Comparison of ENCODE assay signal across 9 cellular contexts in the genomic region with DNA sequence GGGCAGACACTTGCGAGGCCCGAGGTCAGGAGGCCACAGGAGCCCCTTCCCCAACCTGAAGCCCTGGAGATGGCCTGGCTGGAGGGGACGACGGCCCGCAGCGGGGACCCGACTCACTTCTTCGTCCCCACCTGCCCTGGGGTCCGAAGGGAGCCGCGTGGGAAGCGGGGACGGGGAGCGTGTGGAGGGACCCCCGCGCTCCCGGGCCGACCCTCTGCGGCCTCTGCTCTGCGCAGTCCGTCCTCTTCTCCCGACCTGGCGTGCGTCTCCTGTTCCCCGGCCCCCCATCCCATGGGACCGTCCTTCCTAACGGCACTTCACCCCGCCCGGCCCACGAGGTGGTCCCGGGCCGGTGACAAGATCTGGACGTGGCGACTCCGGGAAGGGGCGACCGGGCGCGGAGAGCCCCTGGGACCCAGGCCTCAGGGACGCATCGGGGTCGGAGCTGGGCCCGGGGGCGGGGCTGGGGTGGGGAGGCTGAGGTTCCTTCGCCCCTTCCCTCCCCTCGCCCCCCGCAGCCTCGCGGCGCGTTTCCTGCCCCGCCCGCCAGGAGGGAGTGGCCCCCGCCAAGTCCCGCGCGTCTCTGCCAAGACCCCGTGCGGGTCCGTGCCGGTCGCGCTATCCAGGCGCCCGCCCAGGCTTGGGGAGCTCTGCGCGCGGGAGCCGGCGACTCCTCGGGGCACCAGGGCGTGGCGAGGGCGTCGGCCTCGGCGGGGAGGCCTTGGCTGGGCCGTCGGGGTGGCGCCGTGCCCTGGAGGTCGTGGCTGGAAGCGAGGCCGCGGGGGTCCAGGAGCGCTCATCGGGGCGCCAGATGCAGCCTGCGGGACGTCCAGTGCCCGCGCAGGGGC.
DNase-seq lines count a peak whose midpoint lies in the region; ATAC-seq and TF ChIP-seq lines count a peak whose summit lies in the region.
"Had no signal": no experiment of that assay in that cellular context is flagged by ENCODE, and none has a peak within 500 bp of the region (broad histone marks: within the 10 kb centered on the region; RNA-seq: fewer than 3 reads in every experiment).

No MANE protein-coding gene starts in this region.

- H3K36me3 ChIP-seq in GM23248 (ENCODE audit: low read depth) (no peaks in the 10 kb centered on the region), duodenal mucosa (ENCODE audit: control insufficient read depth in 1 of 2, insufficient read depth in 2 of 2, low read length in 2 of 2) (no peaks in the 10 kb centered on the region), spleen (no peaks in the 10 kb centered on the region)

- H3K4me2 ChIP-seq in GM23248 (ENCODE audit: unreplicated experiment): peak overlapping the region; percentile 39
- H3K4me2 ChIP-seq: PC-9 had no signal

- no peak overlapping the region for H3K27ac ChIP-seq in GM23248
- H3K27ac ChIP-seq in duodenal mucosa (ENCODE audit: low read depth, low read length): no peak overlapping the region
- no peak overlapping the region for H3K27ac ChIP-seq in spleen
- H3K27ac ChIP-seq: PC-9 had no signal

- H2AFZ ChIP-seq in GM23248: peak overlapping the region; percentile 78
- H2AFZ ChIP-seq: PC-9 had no signal

- intact Hi-C loops in spleen (cut with DNase I; ENCODE audit: low total_unique reads): no loop called here

- TF ChIP-seq POLR2A in spleen (IDR thresholded peaks at IDR 0.05): no peak

- peak overlapping the region; percentile 47 for H3K9ac ChIP-seq in GM23248
- H3K9ac ChIP-seq in duodenal mucosa (ENCODE audit: low read depth in 1 of 2, low read length in 2 of 2): peak overlapping the region in 1 of 2 donors; percentile 12

- H3K4me3 ChIP-seq in GM23248: peak overlapping the region; percentile 66
- peak overlapping the region; percentile 22 to 54 for H3K4me3 ChIP-seq in duodenal mucosa (ENCODE audit: low read depth in 1 of 2, low read length in 2 of 2)
- H3K4me3 ChIP-seq in spleen: peak overlapping the region in 7 of 8 donors; percentile 9 to 56 (median 29)
- H3K4me3 ChIP-seq: PC-9 had no signal

- no peak for TF ChIP-seq CTCF in spleen (IDR thresholded peaks at IDR 0.05 in 8 of 11, conservative IDR thresholded peaks at IDR 0.05 in 3 of 11)

- H4K20me1 ChIP-seq in GM23248 (ENCODE audit: insufficient read depth): no peaks in the 10 kb centered on the region

- WGBS in GM23248 (ENCODE audit: low coverage in 1 of 2, low lambda C conversion rate in 2 of 2, missing lambda C conversion rate in 2 of 2), 2 experiments: 19 to 29% methylated on average over 34 to 84 of the region's 92 CpGs
- WGBS in spleen, 5 donors: 16 to 35% (median 16%) methylated on average over 36 to 91 of the region's 92 CpGs

- H3K9me3 ChIP-seq in GM23248 (ENCODE audit: low read depth) (no peaks in the 10 kb centered on the region), duodenal mucosa (ENCODE audit: control insufficient read depth in 1 of 2, low read length in 2 of 2) (peaks cover 0 to 4% of the 10 kb centered on the region in 2 donors), spleen (peaks cover 0 to 9% (median 2%) of the 10 kb centered on the region in 8 donors)

- no peaks in the 10 kb centered on the region for H3K9me2 ChIP-seq in GM23248 (ENCODE audit: insufficient read depth)

- DNase-seq in GM23248 (peak; percentile 40), left lobe of liver (ENCODE audit: low spot score) (no peak), spleen (no peak), EL (no peak), SK-N-DZ (ENCODE audit: low spot score) (no peak), NCI-H2107 (lab: John Stamatoyannopoulos, UW) (no peak)
- DNase-seq in stimulated activated CD4-positive, alpha-beta T cell treated with anti-CD3 and anti-CD28 coated beads, Interleukin-2, amount 100 ng/mL, for 48 hours: no peak
- DNase-seq: PC-9 had no signal

- 0 out of 2 replicates have a peak, but pooled peaks cover 3% of the 10 kb centered on the region for H3F3A ChIP-seq in GM23248 (ENCODE audit: insufficient read depth)

- in situ Hi-C loops in GM23248 (cut with MboI): no loop called here

- no peaks in the 10 kb centered on the region for H3K79me2 ChIP-seq in GM23248 (ENCODE audit: insufficient read depth)

- ATAC-seq in left lobe of liver: peak; percentile 18

- no peaks in the 10 kb centered on the region for H3K4me1 ChIP-seq in GM23248 (ENCODE audit: insufficient read depth)
- no peaks in the 10 kb centered on the region for H3K4me1 ChIP-seq in duodenal mucosa (ENCODE audit: control insufficient read depth in 1 of 2, insufficient read depth in 2 of 2, low read length in 2 of 2)
- H3K4me1 ChIP-seq in spleen: peaks cover 0 to 14% (median 10%) of the 10 kb centered on the region in 6 donors

- no peaks in the 10 kb centered on the region; the same call in 1 of the 2 replicates for H3K27me3 ChIP-seq in GM23248 (replicated peaks; ENCODE audit: insufficient read depth)
- no peaks in the 10 kb centered on the region for H3K27me3 ChIP-seq in duodenal mucosa (ENCODE audit: control insufficient read depth in 1 of 2, insufficient read depth in 2 of 2, low read length in 2 of 2)
- H3K27me3 ChIP-seq in spleen (replicated peaks in 1 of 7): peaks cover 0 to 73% (median 31%) of the 10 kb centered on the region in 7 donors
